1 cellular context compared by ENCODE assay signal in the genomic region with DNA sequence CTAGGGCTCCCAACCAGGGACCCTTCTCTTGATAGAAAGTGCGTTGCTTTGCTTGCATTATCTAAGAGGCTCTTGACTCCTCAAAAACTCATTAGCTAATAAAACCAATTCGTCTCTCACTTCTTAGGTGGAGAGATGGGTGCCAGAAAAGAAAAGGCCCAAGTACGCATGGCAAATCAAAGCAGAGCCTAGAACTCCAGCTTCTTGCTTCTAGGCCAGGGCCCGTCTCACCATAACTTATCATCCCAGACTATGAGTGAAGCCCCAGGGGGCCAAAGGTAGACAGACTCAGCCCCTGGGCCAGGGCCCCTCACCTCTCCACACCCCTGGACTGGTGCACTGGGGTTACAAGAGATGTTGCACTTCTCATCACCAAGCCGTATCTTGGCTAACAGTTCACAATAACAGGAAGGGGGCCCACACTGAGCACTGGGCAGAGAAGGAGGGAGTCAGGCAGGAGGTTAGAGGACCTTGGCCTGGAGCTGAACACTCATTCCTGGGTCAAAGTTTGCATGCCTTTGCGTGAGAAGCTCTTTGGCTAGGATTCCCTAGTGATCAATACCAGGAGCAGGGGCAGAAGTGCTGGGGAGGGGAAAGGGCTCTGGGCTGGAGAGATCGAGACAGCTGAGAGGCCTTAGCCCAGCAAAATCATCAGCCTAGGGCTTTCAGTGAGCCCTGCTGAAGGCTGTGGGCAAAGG.
TF ChIP-seq lines count a peak whose summit lies in the region.

No MANE protein-coding gene starts in this region.

TF ChIP-seq in HepG2, 621 proteins besides CTCF, POLR2A, EP300 and RAD21 (continued from another document and continues in another):
- TF ChIP-seq ETV5 (CRISPR knock-in tag; IDR thresholded peaks at IDR 0.05; ENCODE audit: borderline replicate concordance) (peak; percentile 89), ZNF101 (CRISPR knock-in tag; IDR thresholded peaks at IDR 0.05; ENCODE audit: borderline replicate concordance, low read depth) (no peak), ZNF773 (CRISPR knock-in tag; IDR thresholded peaks at IDR 0.05; ENCODE audit: borderline replicate concordance) (no peak), ZC3H13 (CRISPR knock-in tag; IDR thresholded peaks at IDR 0.05) (no peak), NPAS2 (CRISPR knock-in tag; IDR thresholded peaks at IDR 0.05; ENCODE audit: borderline replicate concordance) (no peak), ZNF550 (CRISPR knock-in tag; IDR thresholded peaks at IDR 0.05; ENCODE audit: borderline replicate concordance) (no peak), ZNF720 (CRISPR knock-in tag; IDR thresholded peaks at IDR 0.05) (no peak), YY1 (IDR thresholded peaks at IDR 0.05; ENCODE audit: insufficient read depth, insufficient replicate concordance, low read depth, low read length) (no peak), BRF2 (CRISPR knock-in tag; IDR thresholded peaks at IDR 0.05) (no peak), ZNF451 (CRISPR knock-in tag; IDR thresholded peaks at IDR 0.05) (0 out of 2 replicates have a peak, but pooled peaks have one; percentile 64), ZNF230 (CRISPR knock-in tag; IDR thresholded peaks at IDR 0.05) (no peak), PAX8 (CRISPR knock-in tag; IDR thresholded peaks at IDR 0.05; ENCODE audit: borderline replicate concordance) (no peak), ZNF841 (CRISPR knock-in tag; IDR thresholded peaks at IDR 0.05; ENCODE audit: borderline replicate concordance) (no peak), MIXL1 (CRISPR knock-in tag; IDR thresholded peaks at IDR 0.05) (peak; percentile 88), ONECUT2 (CRISPR knock-in tag; IDR thresholded peaks at IDR 0.05) (peak; percentile 94), KLF11 (CRISPR knock-in tag; IDR thresholded peaks at IDR 0.05) (no peak), ZNF747 (CRISPR knock-in tag; IDR thresholded peaks at IDR 0.05; ENCODE audit: borderline replicate concordance) (no peak; the same call in none of the 2 replicates), REL (CRISPR knock-in tag; conservative IDR thresholded peaks at IDR 0.05) (no peak), SNAI1 (CRISPR knock-in tag; IDR thresholded peaks at IDR 0.05; ENCODE audit: borderline replicate concordance) (no peak), JDP2 (CRISPR knock-in tag; IDR thresholded peaks at IDR 0.05; ENCODE audit: borderline replicate concordance) (no peak), FOXK2 (IDR thresholded peaks at IDR 0.05) (no peak), ZFP90 (CRISPR knock-in tag; IDR thresholded peaks at IDR 0.05; ENCODE audit: borderline replicate concordance) (no peak), PAWR (CRISPR knock-in tag; IDR thresholded peaks at IDR 0.05; ENCODE audit: borderline replicate concordance) (no peak), ZC3H4 (CRISPR knock-in tag; IDR thresholded peaks at IDR 0.05; ENCODE audit: borderline replicate concordance) (no peak), SSRP1 (CRISPR knock-in tag; IDR thresholded peaks at IDR 0.05) (no peak), ZNF143 (CRISPR knock-in tag; IDR thresholded peaks at IDR 0.05) (no peak), ZNF496 (CRISPR knock-in tag; IDR thresholded peaks at IDR 0.05; ENCODE audit: insufficient replicate concordance) (no peak), NR2F2 (IDR thresholded peaks at IDR 0.05; ENCODE audit: borderline replicate concordance, low read depth) (peak; percentile 88), ZBTB38 (CRISPR knock-in tag; IDR thresholded peaks at IDR 0.05) (peak; percentile 63; the same call in 1 of the 2 replicates), ZBTB21 (CRISPR knock-in tag; IDR thresholded peaks at IDR 0.05) (no peak; the same call in 1 of the 2 replicates), ZSCAN30 (CRISPR knock-in tag; IDR thresholded peaks at IDR 0.05) (no peak), ZNF558 (CRISPR knock-in tag; IDR thresholded peaks at IDR 0.05; ENCODE audit: borderline replicate concordance) (no peak), FOSL2 (CRISPR knock-in tag; IDR thresholded peaks at IDR 0.05) (peak; percentile 87), NCOA2 (CRISPR knock-in tag; IDR thresholded peaks at IDR 0.05) (peak; percentile 87), ZNF597 (CRISPR knock-in tag; IDR thresholded peaks at IDR 0.05) (no peak), ZNF776 (CRISPR knock-in tag; IDR thresholded peaks at IDR 0.05) (no peak), CBX1 (IDR thresholded peaks at IDR 0.05; ENCODE audit: low read depth) (no peak), RFXAP (CRISPR knock-in tag; IDR thresholded peaks at IDR 0.05; ENCODE audit: borderline replicate concordance) (peak; percentile 71; the same call in 1 of the 2 replicates), ZNF292 (CRISPR knock-in tag; IDR thresholded peaks at IDR 0.05; ENCODE audit: borderline replicate concordance, low read depth) (peak; percentile 97; the same call in 1 of the 2 replicates), ZNF549 (CRISPR knock-in tag; IDR thresholded peaks at IDR 0.05) (0 out of 2 replicates have a peak, but pooled peaks have one; percentile 21), FOXO1 (CRISPR knock-in tag; IDR thresholded peaks at IDR 0.05) (peak; percentile 94; the same call in 1 of the 2 replicates), ZNF687 (CRISPR knock-in tag; IDR thresholded peaks at IDR 0.05) (peak; percentile 84), SETDB1 (CRISPR knock-in tag; IDR thresholded peaks at IDR 0.05; ENCODE audit: borderline replicate concordance) (no peak), MAFK (conservative IDR thresholded peaks at IDR 0.05 in 1 of 2, IDR thresholded peaks at IDR 0.05 in 1 of 2; ENCODE audit: low read length in 2 of 2) (no peak), IKZF4 (CRISPR knock-in tag; IDR thresholded peaks at IDR 0.05; ENCODE audit: borderline replicate concordance, low read depth, not compliant biosample characterization) (no peak), MEIS2 (CRISPR knock-in tag; IDR thresholded peaks at IDR 0.05) (no peak), MATR3 (CRISPR knock-in tag; IDR thresholded peaks at IDR 0.05) (no peak), JARID2 (CRISPR knock-in tag; IDR thresholded peaks at IDR 0.05; ENCODE audit: insufficient replicate concordance) (no peak), ZNF891 (CRISPR knock-in tag; IDR thresholded peaks at IDR 0.05) (no peak), ZNF12 (CRISPR knock-in tag; IDR thresholded peaks at IDR 0.05) (no peak)
- TF ChIP-seq, protein P1, sequence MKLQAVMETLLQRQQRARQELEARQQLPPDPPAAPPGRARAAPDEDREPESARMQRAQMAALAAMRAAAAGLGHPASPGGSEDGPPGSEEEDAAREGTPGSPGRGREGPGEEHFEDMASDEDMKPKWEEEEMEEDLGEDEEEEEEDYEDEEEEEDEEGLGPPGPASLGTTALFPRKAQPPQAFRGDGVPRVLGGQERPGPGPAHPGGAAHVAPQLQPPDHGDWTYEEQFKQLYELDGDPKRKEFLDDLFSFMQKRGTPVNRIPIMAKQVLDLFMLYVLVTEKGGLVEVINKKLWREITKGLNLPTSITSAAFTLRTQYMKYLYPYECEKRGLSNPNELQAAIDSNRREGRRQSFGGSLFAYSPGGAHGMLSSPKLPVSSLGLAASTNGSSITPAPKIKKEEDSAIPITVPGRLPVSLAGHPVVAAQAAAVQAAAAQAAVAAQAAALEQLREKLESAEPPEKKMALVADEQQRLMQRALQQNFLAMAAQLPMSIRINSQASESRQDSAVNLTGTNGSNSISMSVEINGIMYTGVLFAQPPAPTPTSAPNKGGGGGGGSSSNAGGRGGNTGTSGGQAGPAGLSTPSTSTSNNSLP (IDR thresholded peaks at IDR 0.05; ENCODE audit: low read depth, low read length), result peak; percentile 35; the same call in 1 of the 2 replicates
- TF ChIP-seq, protein P2, sequence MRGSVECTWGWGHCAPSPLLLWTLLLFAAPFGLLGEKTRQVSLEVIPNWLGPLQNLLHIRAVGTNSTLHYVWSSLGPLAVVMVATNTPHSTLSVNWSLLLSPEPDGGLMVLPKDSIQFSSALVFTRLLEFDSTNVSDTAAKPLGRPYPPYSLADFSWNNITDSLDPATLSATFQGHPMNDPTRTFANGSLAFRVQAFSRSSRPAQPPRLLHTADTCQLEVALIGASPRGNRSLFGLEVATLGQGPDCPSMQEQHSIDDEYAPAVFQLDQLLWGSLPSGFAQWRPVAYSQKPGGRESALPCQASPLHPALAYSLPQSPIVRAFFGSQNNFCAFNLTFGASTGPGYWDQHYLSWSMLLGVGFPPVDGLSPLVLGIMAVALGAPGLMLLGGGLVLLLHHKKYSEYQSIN (CRISPR knock-in tag; IDR thresholded peaks at IDR 0.05; ENCODE audit: borderline replicate concordance), result no peak
- TF ChIP-seq, protein P3, sequence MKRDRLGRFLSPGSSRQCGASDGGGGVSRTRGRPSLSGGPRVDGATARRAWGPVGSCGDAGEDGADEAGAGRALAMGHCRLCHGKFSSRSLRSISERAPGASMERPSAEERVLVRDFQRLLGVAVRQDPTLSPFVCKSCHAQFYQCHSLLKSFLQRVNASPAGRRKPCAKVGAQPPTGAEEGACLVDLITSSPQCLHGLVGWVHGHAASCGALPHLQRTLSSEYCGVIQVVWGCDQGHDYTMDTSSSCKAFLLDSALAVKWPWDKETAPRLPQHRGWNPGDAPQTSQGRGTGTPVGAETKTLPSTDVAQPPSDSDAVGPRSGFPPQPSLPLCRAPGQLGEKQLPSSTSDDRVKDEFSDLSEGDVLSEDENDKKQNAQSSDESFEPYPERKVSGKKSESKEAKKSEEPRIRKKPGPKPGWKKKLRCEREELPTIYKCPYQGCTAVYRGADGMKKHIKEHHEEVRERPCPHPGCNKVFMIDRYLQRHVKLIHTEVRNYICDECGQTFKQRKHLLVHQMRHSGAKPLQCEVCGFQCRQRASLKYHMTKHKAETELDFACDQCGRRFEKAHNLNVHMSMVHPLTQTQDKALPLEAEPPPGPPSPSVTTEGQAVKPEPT (CRISPR knock-in tag; IDR thresholded peaks at IDR 0.05; ENCODE audit: low read depth), result no peak
- TF ChIP-seq, protein P4, sequence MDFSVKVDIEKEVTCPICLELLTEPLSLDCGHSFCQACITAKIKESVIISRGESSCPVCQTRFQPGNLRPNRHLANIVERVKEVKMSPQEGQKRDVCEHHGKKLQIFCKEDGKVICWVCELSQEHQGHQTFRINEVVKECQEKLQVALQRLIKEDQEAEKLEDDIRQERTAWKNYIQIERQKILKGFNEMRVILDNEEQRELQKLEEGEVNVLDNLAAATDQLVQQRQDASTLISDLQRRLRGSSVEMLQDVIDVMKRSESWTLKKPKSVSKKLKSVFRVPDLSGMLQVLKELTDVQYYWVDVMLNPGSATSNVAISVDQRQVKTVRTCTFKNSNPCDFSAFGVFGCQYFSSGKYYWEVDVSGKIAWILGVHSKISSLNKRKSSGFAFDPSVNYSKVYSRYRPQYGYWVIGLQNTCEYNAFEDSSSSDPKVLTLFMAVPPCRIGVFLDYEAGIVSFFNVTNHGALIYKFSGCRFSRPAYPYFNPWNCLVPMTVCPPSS (IDR thresholded peaks at IDR 0.05), result no peak
- TF ChIP-seq, protein P5, sequence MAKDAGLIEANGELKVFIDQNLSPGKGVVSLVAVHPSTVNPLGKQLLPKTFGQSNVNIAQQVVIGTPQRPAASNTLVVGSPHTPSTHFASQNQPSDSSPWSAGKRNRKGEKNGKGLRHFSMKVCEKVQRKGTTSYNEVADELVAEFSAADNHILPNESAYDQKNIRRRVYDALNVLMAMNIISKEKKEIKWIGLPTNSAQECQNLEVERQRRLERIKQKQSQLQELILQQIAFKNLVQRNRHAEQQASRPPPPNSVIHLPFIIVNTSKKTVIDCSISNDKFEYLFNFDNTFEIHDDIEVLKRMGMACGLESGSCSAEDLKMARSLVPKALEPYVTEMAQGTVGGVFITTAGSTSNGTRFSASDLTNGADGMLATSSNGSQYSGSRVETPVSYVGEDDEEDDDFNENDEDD (CRISPR knock-in tag; IDR thresholded peaks at IDR 0.05; ENCODE audit: borderline replicate concordance), result no peak
